ENCODE assay signal across 17 cellular contexts in the genomic region with DNA sequence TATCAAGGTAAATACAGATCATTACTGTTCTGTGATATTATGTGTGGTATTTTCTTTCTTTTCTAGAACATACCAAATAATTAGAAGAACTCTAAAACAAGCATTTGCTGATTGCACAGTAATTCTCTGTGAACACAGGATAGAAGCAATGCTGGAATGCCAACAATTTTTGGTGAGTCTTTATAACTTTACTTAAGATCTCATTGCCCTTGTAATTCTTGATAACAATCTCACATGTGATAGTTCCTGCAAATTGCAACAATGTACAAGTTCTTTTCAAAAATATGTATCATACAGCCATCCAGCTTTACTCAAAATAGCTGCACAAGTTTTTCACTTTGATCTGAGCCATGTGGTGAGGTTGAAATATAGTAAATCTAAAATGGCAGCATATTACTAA.
"Had no signal": no experiment of that assay in that cellular context is flagged by ENCODE, and none has a peak within 500 bp of the region (broad histone marks: within the 10 kb centered on the region; RNA-seq: fewer than 3 reads in every experiment).

No MANE protein-coding gene starts in this region.

- H3K27me3 Mint-ChIP-seq: natural killer cell treated with Interleukin-12 subunit alpha and Interleukin-12 subunit beta and Interleukin-15 and Interleukin-18, amount 100 ng/mL, for 72 hours; stimulated activated naive CD8-positive, alpha-beta T cell treated with anti-CD3 and anti-CD28 coated beads, Interleukin-15, Interleukin-2, amounts not matched to agents 100 ng/mL and 50 ng/mL, for 24 hours had no signal

- H3K4me1 Mint-ChIP-seq: activated naive CD8-positive, alpha-beta T cell treated with anti-CD3 and anti-CD28 coated beads for 36 hours had no signal

- H3K27ac Mint-ChIP-seq: activated naive CD8-positive, alpha-beta T cell treated with anti-CD3 and anti-CD28 coated beads for 36 hours; natural killer cell treated with Interleukin-12 subunit alpha and Interleukin-12 subunit beta and Interleukin-15 and Interleukin-18, amount 100 ng/mL, for 72 hours; stimulated activated naive CD8-positive, alpha-beta T cell treated with anti-CD3 and anti-CD28 coated beads, Interleukin-15, Interleukin-2, amounts not matched to agents 100 ng/mL and 50 ng/mL, for 24 hours; T-helper 2 cell treated with Interferon-gamma antibody and Interleukin-4, amounts not matched to agents 5 μg/mL and 100 μg/mL, for 36 hours had no signal

- H3K9me3 ChIP-seq: ascending aorta had no signal

- H3K36me3 Mint-ChIP-seq: activated naive CD8-positive, alpha-beta T cell treated with anti-CD3 and anti-CD28 coated beads for 36 hours; natural killer cell treated with Interleukin-12 subunit alpha and Interleukin-12 subunit beta and Interleukin-15 and Interleukin-18, amount 100 ng/mL, for 72 hours had no signal

- H3K27me3 ChIP-seq: ascending aorta, foreskin keratinocyte had no signal

- H3K4me3 ChIP-seq: ascending aorta had no signal

- ATAC-seq: left lobe of liver; natural killer cell treated with Interleukin-12 subunit alpha and Interleukin-12 subunit beta and Interleukin-15 and Interleukin-18, amount 100 ng/mL, for 72 hours had no signal

- H3K4me3 Mint-ChIP-seq: activated naive CD8-positive, alpha-beta T cell treated with anti-CD3 and anti-CD28 coated beads for 36 hours; natural killer cell treated with Interleukin-12 subunit alpha and Interleukin-12 subunit beta and Interleukin-15 and Interleukin-18, amount 100 ng/mL, for 72 hours; stimulated activated naive CD8-positive, alpha-beta T cell treated with anti-CD3 and anti-CD28 coated beads, Interleukin-15, Interleukin-2, amounts not matched to agents 100 ng/mL and 50 ng/mL, for 24 hours; T-helper 2 cell treated with Interferon-gamma antibody and Interleukin-4, amounts not matched to agents 5 μg/mL and 100 μg/mL, for 36 hours had no signal

- DNase-seq: activated CD4-positive, alpha-beta T cell treated with anti-CD3 and anti-CD28 coated beads, Interleukin-2, amount 50 U/mL, for 4 hours; activated CD4-positive, CD25-positive, alpha-beta regulatory T cell treated with anti-CD3 and anti-CD28 coated beads, Interleukin-2, amount 50 U/mL, for 72 hours; activated gamma-delta T cell; activated naive CD8-positive, alpha-beta T cell treated with anti-CD3 and anti-CD28 coated beads for 36 hours; activated T-cell treated with anti-CD3 and anti-CD28 coated beads, Interleukin-2, amount 50 U/mL, for 48 hours; caudate nucleus; cortex of kidney; effector CD8-positive, alpha-beta T cell; occipital lobe; stimulated activated CD4-positive, alpha-beta T cell treated with anti-CD3 and anti-CD28 coated beads, Interleukin-15, amount 100 ng/mL, for 24 hours; stimulated activated CD4-positive, alpha-beta T cell treated with anti-CD3 and anti-CD28 coated beads, Interleukin-4, amount 100 ng/mL, for 24 hours had no signal

- H3K9me3 Mint-ChIP-seq: activated naive CD8-positive, alpha-beta T cell treated with anti-CD3 and anti-CD28 coated beads for 36 hours; stimulated activated naive CD8-positive, alpha-beta T cell treated with anti-CD3 and anti-CD28 coated beads, Interleukin-15, Interleukin-2, amounts not matched to agents 100 ng/mL and 50 ng/mL, for 24 hours; T-helper 2 cell treated with Interferon-gamma antibody and Interleukin-4, amounts not matched to agents 5 μg/mL and 100 μg/mL, for 36 hours had no signal

- H3K36me3 ChIP-seq: ascending aorta had no signal

- H3K27ac ChIP-seq: ascending aorta, foreskin keratinocyte had no signal
